ENCODE assay signal across 19 cellular contexts in genomic region chr7:122515404-122515803, GRCh38.
DNase-seq lines count a peak whose midpoint lies in the region; ATAC-seq lines count a peak whose summit lies in the region.
"Had no signal": no experiment of that assay in that cellular context is flagged by ENCODE, and none has a peak within 500 bp of the region (broad histone marks: within the 10 kb centered on the region; RNA-seq: fewer than 3 reads in every experiment).

No MANE protein-coding gene starts in this region.

- intact Hi-C loops in left colon (cut with DNase I, micrococcal nuclease) = no loop called here

- ATAC-seq in left colon = peak; percentile 58
- no peak for ATAC-seq in GM21381 (IDR thresholded peaks at IDR 0.05; ENCODE audit: unreplicated experiment)
- no peak for ATAC-seq in GM21528 (IDR thresholded peaks at IDR 0.05; ENCODE audit: low FRiP score, unreplicated experiment)
- ATAC-seq: foreskin keratinocyte, SK-N-SH treated with all-trans-retinoic acid at 6 μM for 48 hours had no signal

- DNase-seq in COLO668 (lab: John Stamatoyannopoulos, UW; ENCODE audit: unreplicated experiment) (peak; percentile 20), HuH-7.5 (ENCODE audit: low spot score) (peak; percentile 5), NCI-H748 (lab: John Stamatoyannopoulos, UW; ENCODE audit: unreplicated experiment) (peak; percentile 68), left colon (no peak), NCI-H526 treated with DMSO at 0.1 percent for 48 hours (lab: John Stamatoyannopoulos, UW) (no peak), AG08395 (ENCODE audit: low spot score) (no peak)
- DNase-seq: activated CD4-positive, alpha-beta T cell treated with anti-CD3 and anti-CD28 coated beads for 48 hours; activated naive CD4-positive, alpha-beta T cell; activated T-cell treated with anti-CD3 and anti-CD28 coated beads, Interleukin-2, amount 50 U/mL, for 48 hours; colonic mucosa; effector memory CD4-positive, alpha-beta T cell; foreskin keratinocyte; NCI-H1417 treated with DMSO at 0.1 percent for 48 hours; NCI-H446 treated with DMSO at 0.1 percent for 48 hours; T-helper 2 cell; thyroid gland had no signal

Comparison
In these comparisons a context has a peak if more than half of its experiments do, and no peak if none do; other contexts are left out.
1. DNase-seq: peak in COLO668 (single experiment), HuH-7.5 (single experiment) and NCI-H748 (single experiment); none in left colon (0 of 2), NCI-H526 treated with DMSO at 0.1 percent for 48 hours (single experiment) and AG08395 (single experiment).